16 cellular contexts compared by ENCODE assay signal in the genomic region with DNA sequence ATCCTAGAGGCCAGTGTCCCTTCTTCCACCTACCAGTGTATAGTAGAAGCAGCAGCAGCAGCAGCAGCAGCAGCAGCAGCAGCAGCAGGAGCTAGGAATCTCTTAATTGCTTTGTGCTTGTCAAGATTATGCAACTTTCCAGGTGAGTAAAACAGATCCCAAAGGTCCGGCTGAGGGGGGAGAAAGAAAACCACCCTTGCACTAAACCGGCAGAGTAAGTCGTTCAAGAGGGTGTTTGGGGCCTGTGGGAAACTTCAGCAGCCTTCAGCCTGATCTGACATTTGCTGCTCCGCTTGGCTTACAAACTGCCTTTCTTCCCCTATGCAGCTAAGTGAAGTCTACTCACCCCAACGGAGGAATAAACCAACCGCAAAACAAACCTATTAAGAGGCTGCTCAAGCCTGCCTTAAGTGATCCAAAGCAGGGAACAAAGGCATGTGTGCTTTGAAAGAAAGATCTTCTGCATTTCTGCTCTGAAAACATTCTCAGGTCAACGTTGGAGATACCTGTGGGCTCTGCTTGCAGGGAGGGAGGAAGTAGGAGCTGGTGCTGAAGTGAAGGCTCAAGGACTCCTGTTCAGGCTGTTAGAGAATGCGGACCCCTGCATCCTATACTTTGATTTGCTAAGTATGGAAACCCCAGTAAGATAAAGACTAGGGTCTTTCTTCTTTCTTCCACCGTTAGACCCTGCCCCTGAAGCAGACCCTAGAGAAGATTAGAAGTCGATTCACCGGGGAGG. TPM values are rescaled to one million over a fixed set of nuclear protein-coding genes. Genes with fewer than 3 reads are reported as not detected.
DNase-seq lines count a peak whose midpoint lies in the region; ATAC-seq and TF ChIP-seq lines count a peak whose summit lies in the region.
"Had no signal": no experiment of that assay in that cellular context is flagged by ENCODE, and none has a peak within 500 bp of the region (broad histone marks: within the 10 kb centered on the region; RNA-seq: fewer than 3 reads in every experiment).

No MANE protein-coding gene starts in this region.

- no peaks in the 10 kb centered on the region for H3K9me3 ChIP-seq in esophagus muscularis mucosa
- H3K9me3 ChIP-seq in trophoblast cell (ENCODE audit: insufficient read depth, low read depth, low read length): no peaks in the 10 kb centered on the region
- H3K9me3 ChIP-seq: body of pancreas, vagina had no signal

- no peak overlapping the region for H3K9ac ChIP-seq in trophoblast cell (ENCODE audit: low read length)

- H4K12ac ChIP-seq in trophoblast cell (ENCODE audit: low read depth, low read length): no peak overlapping the region

- no peak overlapping the region for H3K18ac ChIP-seq in trophoblast cell (ENCODE audit: low read length)

- TF ChIP-seq POLR2A in esophagus muscularis mucosa (IDR thresholded peaks at IDR 0.05; ENCODE audit: low read depth): no peak

- peak overlapping the region; percentile 8 for H3K4me2 ChIP-seq in trophoblast cell (ENCODE audit: low read length)

- intact Hi-C loops in esophagus muscularis mucosa (cut with DNase I): no loop called here

- H4K91ac ChIP-seq in trophoblast cell (ENCODE audit: low read depth, low read length): no peak overlapping the region

- H2BK5ac ChIP-seq in trophoblast cell (ENCODE audit: low read depth, low read length, poor library complexity): no peak overlapping the region

- H3K36me3 ChIP-seq in H7 (replicated peaks; ENCODE audit: control insufficient read depth, insufficient read depth, low read length) (no peaks in the 10 kb centered on the region), esophagus muscularis mucosa (no peaks in the 10 kb centered on the region), trophoblast cell (ENCODE audit: control insufficient read depth in 1 of 2, insufficient read depth in 2 of 2, low read length in 2 of 2) (no peaks in the 10 kb centered on the region)
- H3K36me3 ChIP-seq: vagina had no signal

- H3K27ac ChIP-seq in esophagus muscularis mucosa (replicated peaks in 1 of 4): no peak overlapping the region
- H3K27ac ChIP-seq in trophoblast cell (ENCODE audit: low read depth, low read length): peak overlapping the region; percentile 5
- H3K27ac ChIP-seq: body of pancreas, vagina had no signal

- H2BK120ac ChIP-seq in trophoblast cell (ENCODE audit: insufficient read depth, low read length, poor library complexity): no peak overlapping the region

- TF ChIP-seq CTCF in esophagus muscularis mucosa (IDR thresholded peaks at IDR 0.05): no peak

- DNase-seq in H7 (peak; percentile 31), NCI-H82 treated with DMSO at 0.1 percent for 48 hours (lab: John Stamatoyannopoulos, UW; ENCODE audit: unreplicated experiment) (peak; percentile 31), esophagus muscularis mucosa (ENCODE audit: extremely low spot score) (peak; percentile 17), trophoblast cell (peak in 1 of 2 donors; percentile 17), A172 (ENCODE audit: low spot score) (no peak), DMS114 treated with DMSO at 0.1 percent for 48 hours (lab: John Stamatoyannopoulos, UW; ENCODE audit: unreplicated experiment) (no peak)
- DNase-seq in effector CD8-positive, alpha-beta T cell (lab: John Stamatoyannopoulos, UW): no peak
- DNase-seq: activated CD4-positive, alpha-beta T cell treated with anti-CD3 and anti-CD28 coated beads, Interleukin-2, amount 10 ng/mL, durations not matched to agents 7 days and 5 days; activated T-cell treated with anti-CD3 and anti-CD28 coated beads, Interleukin-2, amount 50 U/mL, for 24 hours; body of pancreas; MM.1S; NCI-H1694 treated with DMSO at 0.1 percent for 48 hours; NCI-H526 treated with DMSO at 0.1 percent for 48 hours had no signal

- H2AFZ ChIP-seq in trophoblast cell (ENCODE audit: insufficient read depth, low read length, poor library complexity): no peak overlapping the region

- H2AK5ac ChIP-seq in trophoblast cell (ENCODE audit: low read length): no peak overlapping the region

- no peaks in the 10 kb centered on the region for H3K79me1 ChIP-seq in trophoblast cell (ENCODE audit: low read length)

- H4K8ac ChIP-seq in trophoblast cell (ENCODE audit: low read depth, low read length): no peak overlapping the region

- no peak overlapping the region for H3K14ac ChIP-seq in trophoblast cell (ENCODE audit: low read length)

- no peak overlapping the region for H3K4ac ChIP-seq in trophoblast cell (ENCODE audit: low read depth, low read length)

- peak overlapping the region; percentile 23 for H2BK12ac ChIP-seq in trophoblast cell (ENCODE audit: low read length)

- H3K4me1 ChIP-seq in esophagus muscularis mucosa: no peaks in the 10 kb centered on the region
- no peaks in the 10 kb centered on the region for H3K4me1 ChIP-seq in trophoblast cell (ENCODE audit: control insufficient read depth in 1 of 2, insufficient read depth in 2 of 2, low read length in 2 of 2)
- H3K4me1 ChIP-seq: vagina had no signal

- no peak for TF ChIP-seq EP300 in esophagus muscularis mucosa (IDR thresholded peaks at IDR 0.05)

- H3K23ac ChIP-seq in trophoblast cell (ENCODE audit: low read length): no peak overlapping the region

- H3K27me3 ChIP-seq in H7 (ENCODE audit: control insufficient read depth, insufficient read depth, low read length): no peaks in the 10 kb centered on the region
- H3K27me3 ChIP-seq in esophagus muscularis mucosa: no peaks in the 10 kb centered on the region
- no peaks in the 10 kb centered on the region for H3K27me3 ChIP-seq in trophoblast cell (ENCODE audit: insufficient read depth, low read length)
- H3K27me3 ChIP-seq: body of pancreas, vagina had no signal

- H3K4me3 ChIP-seq in H7 (ENCODE audit: insufficient read depth, low read depth, low read length): no peak overlapping the region
- no peak overlapping the region for H3K4me3 ChIP-seq in esophagus muscularis mucosa
- no peak overlapping the region for H3K4me3 ChIP-seq in trophoblast cell (ENCODE audit: low read depth, low read length)
- H3K4me3 ChIP-seq: body of pancreas, vagina had no signal

- ATAC-seq in GM21360 (IDR thresholded peaks at IDR 0.05; ENCODE audit: unreplicated experiment): no peak
- ATAC-seq: body of pancreas; CD8-positive, alpha-beta T cell had no signal

- H3K79me2 ChIP-seq in trophoblast cell (ENCODE audit: control insufficient read depth, insufficient read depth, low read length, poor library complexity): no peaks in the 10 kb centered on the region

- WGBS in esophagus muscularis mucosa: 85% methylated on average over 11 of the region's 11 CpGs
- no CpG with 5 or more reads among the region's 11 CpGs for WGBS in trophoblast cell (ENCODE audit: extremely low coverage, insufficient coverage, insufficient read length)

RNA-seq across cellular contexts. Expression of gene DLG1, which starts 35.7 kb away (rescaled TPM):
- total RNA-seq in H7 (2014; rRNA removed; shearing (Covaris generic)): 27.1 and 40.2 TPM in 2 replicates
- total RNA-seq in esophagus muscularis mucosa: 10 to 100 TPM; 56.8 to 73.1 (median 69.1) TPM
- 38.6 and 38.9 TPM in 2 replicates for polyA plus RNA-seq in trophoblast cell (2013)
- 144 and 148 TPM in 2 replicates for total RNA-seq in A172 (2014; rRNA removed; shearing (Covaris generic))

Comparison
In these comparisons a context has a peak if more than half of its experiments do, and no peak if none do; other contexts are left out.
1. DNase-seq: peak in H7 (single experiment), NCI-H82 treated with DMSO at 0.1 percent for 48 hours (single experiment) and esophagus muscularis mucosa (single experiment); none in A172 (single experiment), effector CD8-positive, alpha-beta T cell (single experiment) and DMS114 treated with DMSO at 0.1 percent for 48 hours (single experiment).